Comparison of ENCODE assay signal across 11 cellular contexts in genomic region chr7:116529250-116529649, GRCh38. TPM values are rescaled to one million over a fixed set of nuclear protein-coding genes. Genes with fewer than 3 reads are reported as not detected.
A peak's percentile ranks its signal among the peaks of the same experiment; 100 is the strongest.
DNase-seq lines count a peak whose midpoint lies in the region; ATAC-seq, FAIRE-seq and TF ChIP-seq lines count a peak whose summit lies in the region.
"Had no signal": no experiment of that assay in that cellular context is flagged by ENCODE, and none has a peak within 500 bp of the region (broad histone marks: within the 10 kb centered on the region; RNA-seq: fewer than 3 reads in every experiment).

No MANE protein-coding gene starts in this region.

- TF ChIP-seq POLR2A in gastroesophageal sphincter (IDR thresholded peaks at IDR 0.05), result no peak
- no peak for TF ChIP-seq POLR2A in suprapubic skin (IDR thresholded peaks at IDR 0.05)

- DNase-seq in HFFc6, result no peak
- no peak for DNase-seq in ascending aorta (ENCODE audit: low spot score in 2 of 2)
- no peak for DNase-seq in suprapubic skin (ENCODE audit: low spot score in 2 of 2)
- DNase-seq in stimulated activated CD4-positive, alpha-beta T cell treated with anti-CD3 and anti-CD28 coated beads, Interleukin-4, amount 100 ng/mL, for 24 hours, result no peak
- no peak for DNase-seq in NCI-H1092 treated with DMSO at 0.1 percent for 48 hours (lab: John Stamatoyannopoulos, UW)
- no peak for DNase-seq in GM19239 (ENCODE audit: insufficient read length, low spot score)
- DNase-seq: CD4-positive, CD25-positive, alpha-beta regulatory T cell; cerebellar nuclear complex; WERI-Rb-1 had no signal

- intact Hi-C loops in ascending aorta (cut with DNase I), result loop anchor here (5.0 kb wide), 5 partner anchors 212 to 352 kb away; partner anchors contain the start of gene TES

- H3K36me3 ChIP-seq in ascending aorta (peaks cover 0 to 13% of the 10 kb centered on the region in 2 donors), gastroesophageal sphincter (peaks cover 0 to 20% of the 10 kb centered on the region in 2 donors), suprapubic skin (no peaks in the 10 kb centered on the region)
- H3K36me3 ChIP-seq: WERI-Rb-1 had no signal

- H3K36me3 Mint-ChIP-seq in HFFc6 (ENCODE audit: low read depth), result peaks cover 79% of the 10 kb centered on the region
- H3K36me3 Mint-ChIP-seq: CD4-positive, CD25-positive, alpha-beta regulatory T cell had no signal

- H3K27me3 ChIP-seq in ascending aorta (no peaks in the 10 kb centered on the region), gastroesophageal sphincter (no peaks in the 10 kb centered on the region), suprapubic skin (no peaks in the 10 kb centered on the region)

- WGBS in gastroesophageal sphincter (ENCODE audit: low coverage in 1 of 2), 2 donors, result 27 to 42% methylated on average over 1 of the region's 1 CpG
- 21% methylated on average over 1 of the region's 1 CpG for WGBS in suprapubic skin

- H3K27ac Mint-ChIP-seq in HFFc6, result peak overlapping the region; percentile 98
- H3K27ac Mint-ChIP-seq: CD4-positive, CD25-positive, alpha-beta regulatory T cell had no signal

- H3K9me3 ChIP-seq in ascending aorta (no peaks in the 10 kb centered on the region), gastroesophageal sphincter (no peaks in the 10 kb centered on the region), suprapubic skin (no peaks in the 10 kb centered on the region)

- no peak for FAIRE-seq in GM19239 (lab: Jason Lieb, UNC)

- peak overlapping the region; percentile 96 for H3K4me3 Mint-ChIP-seq in HFFc6
- H3K4me3 Mint-ChIP-seq: CD4-positive, CD25-positive, alpha-beta regulatory T cell had no signal

- H3K27me3 Mint-ChIP-seq in HFFc6 (ENCODE audit: insufficient read depth), result peaks cover 10% of the 10 kb centered on the region

- TF ChIP-seq CTCF in HFFc6 (IDR thresholded peaks at IDR 0.05) (no peak), ascending aorta (IDR thresholded peaks at IDR 0.05) (no peak), gastroesophageal sphincter (IDR thresholded peaks at IDR 0.05) (no peak), suprapubic skin (IDR thresholded peaks at IDR 0.05) (no peak)

- peaks cover 62% of the 10 kb centered on the region for H3K4me1 Mint-ChIP-seq in HFFc6 (ENCODE audit: low read depth)

- H3K27ac ChIP-seq in ascending aorta, result peak overlapping the region; percentile 67 to 99
- peak overlapping the region in 2 of 4 donors; percentile 91 to 98 for H3K27ac ChIP-seq in gastroesophageal sphincter
- H3K27ac ChIP-seq in suprapubic skin, result peak overlapping the region; percentile 70
- H3K27ac ChIP-seq: WERI-Rb-1 had no signal

- TF ChIP-seq EP300 in gastroesophageal sphincter (IDR thresholded peaks at IDR 0.05) (no peak), suprapubic skin (IDR thresholded peaks at IDR 0.05) (no peak)

- peak overlapping the region; percentile 2 to 98 for H3K4me3 ChIP-seq in ascending aorta
- peak overlapping the region; percentile 18 to 68 for H3K4me3 ChIP-seq in gastroesophageal sphincter
- H3K4me3 ChIP-seq in suprapubic skin, result peak overlapping the region; percentile 74

- H3K4me1 ChIP-seq in ascending aorta, result peaks cover 0 to 20% of the 10 kb centered on the region in 2 donors
- H3K4me1 ChIP-seq in gastroesophageal sphincter, result peaks cover 0 to 72% (median 0%) of the 10 kb centered on the region in 3 donors
- H3K4me1 ChIP-seq in suprapubic skin, result peaks cover 58% of the 10 kb centered on the region

- ATAC-seq in gastroesophageal sphincter (no peak), HG03135 (IDR thresholded peaks at IDR 0.05; ENCODE audit: unreplicated experiment) (no peak)

- no peaks in the 10 kb centered on the region for H3K9me3 Mint-ChIP-seq in HFFc6

RNA-seq across cellular contexts. Expression of gene CAV1, which starts 4.4 kb away (rescaled TPM):
- total RNA-seq in HFFc6 (2021; fragmentation: NEBNext Ultra II Directional; extraction: Animal tissue kit (Norgen Biotek cat#: 25700)), result 1,000 to 10,000 TPM in 5 of 6 experiments, 100 to 1,000 TPM in 1; 938 to 1,171 (median 1,076) TPM
- total RNA-seq in ascending aorta, result 156 TPM
- total RNA-seq in gastroesophageal sphincter, result 100 to 1,000 TPM; 546 to 772 (median 602) TPM
- 100 to 1,000 TPM; 123 to 215 (median 187) TPM for total RNA-seq in suprapubic skin
- total RNA-seq: CD4-positive, CD25-positive, alpha-beta regulatory T cell had no signal

RNA-seq across cellular contexts. Expression of gene CAV2, which starts 29.7 kb away (rescaled TPM):
- total RNA-seq in HFFc6 (2021; fragmentation: NEBNext Ultra II Directional; extraction: Animal tissue kit (Norgen Biotek cat#: 25700)), result 100 to 1,000 TPM; 157 to 229 (median 186) TPM
- 92.6 TPM for total RNA-seq in ascending aorta
- total RNA-seq in gastroesophageal sphincter, result 100 to 1,000 TPM; 142 to 188 (median 170) TPM
- total RNA-seq in suprapubic skin, result 100 to 1,000 TPM in 1 of 4 donors, 10 to 100 TPM in 3; 73.8 to 108 (median 98.7) TPM
- total RNA-seq: CD4-positive, CD25-positive, alpha-beta regulatory T cell had no signal
